In genomic region chr11:99068832-99069231, GRCh38 we compare ENCODE assay signal across 18 cellular contexts. TPM values are rescaled to one million over a fixed set of nuclear protein-coding genes. Genes with fewer than 3 reads are reported as not detected.
DNase-seq lines count a peak whose midpoint lies in the region; ATAC-seq, FAIRE-seq and TF ChIP-seq lines count a peak whose summit lies in the region.
"Had no signal": no experiment of that assay in that cellular context is flagged by ENCODE, and none has a peak within 500 bp of the region (broad histone marks: within the 10 kb centered on the region; RNA-seq: fewer than 3 reads in every experiment).

No MANE protein-coding gene starts in this region.

- no peaks in the 10 kb centered on the region for H3K9me3 ChIP-seq in keratinocyte (ENCODE audit: control insufficient read depth, low read depth, low read length)
- H3K9me3 ChIP-seq: suprapubic skin had no signal

- no peak for TF ChIP-seq CTCF in keratinocyte (optimal IDR thresholded peaks at IDR 0.05 in 1 of 3, IDR thresholded peaks at IDR 0.05 in 1 of 3, conservative IDR thresholded peaks at IDR 0.05 in 1 of 3; ENCODE audit: extremely low read depth in 1 of 3, insufficient read depth in 2 of 3, low read length in 3 of 3)

- H3K4me2 ChIP-seq in keratinocyte (ENCODE audit: control insufficient read depth, extremely low read depth, insufficient read depth, low read depth, low read length) = no peak overlapping the region

- no peaks in the 10 kb centered on the region for H3K27me3 ChIP-seq in keratinocyte (ENCODE audit: control insufficient read depth, extremely low read depth, insufficient read depth, low read length)
- H3K27me3 ChIP-seq: suprapubic skin had no signal

- FAIRE-seq in keratinocyte (lab: Jason Lieb, UNC) = peak; percentile 9
- FAIRE-seq: GM12892 had no signal

- H3K27ac ChIP-seq in keratinocyte (ENCODE audit: control insufficient read depth, insufficient read depth, low read length) = no peak overlapping the region
- H3K27ac ChIP-seq: suprapubic skin had no signal

- DNase-seq in OCI-M1 (lab: John Stamatoyannopoulos, UW) = peak; percentile 30
- DNase-seq in keratinocyte (ENCODE audit: low read depth, low spot score) = no peak
- DNase-seq in retina = no peak
- DNase-seq in AG08395 (ENCODE audit: low spot score) = no peak
- DNase-seq: activated CD4-positive, alpha-beta T cell treated with anti-CD3 and anti-CD28 coated beads for 48 hours; CD4-positive, CD25-positive, alpha-beta regulatory T cell; cerebellar nuclear complex; foreskin melanocyte; HCEC 1CT; mesenchymal stem cell; NCI-H2029 treated with DMSO at 0.1 percent for 48 hours; SHP77; stimulated activated CD4-positive, alpha-beta T cell treated with anti-CD3 and anti-CD28 coated beads, Interleukin-1b, Interleukin-23, amount 100 ng/mL, for 48 hours had no signal

- H2AFZ ChIP-seq in keratinocyte (ENCODE audit: control insufficient read depth, low read length) = no peak overlapping the region

- H3K9me1 ChIP-seq in keratinocyte (ENCODE audit: control insufficient read depth, extremely low read depth, insufficient read depth, low read length) = no peaks in the 10 kb centered on the region

- H3K36me3 ChIP-seq in keratinocyte (ENCODE audit: control insufficient read depth in 2 of 2, extremely low read depth in 1 of 2, insufficient read depth in 2 of 2, low read length in 2 of 2) = no peaks in the 10 kb centered on the region
- H3K36me3 ChIP-seq: suprapubic skin had no signal

- H3K4me3 ChIP-seq in keratinocyte (ENCODE audit: control insufficient read depth in 2 of 3, extremely low read depth in 1 of 3, insufficient read depth in 2 of 3, low read depth in 1 of 3, low read length in 3 of 3) = no peak overlapping the region
- H3K4me3 ChIP-seq: suprapubic skin had no signal

- no peak overlapping the region for H3K9ac ChIP-seq in keratinocyte (ENCODE audit: control insufficient read depth, extremely low read depth, insufficient read depth, low read length)

- no peaks in the 10 kb centered on the region for H3K79me2 ChIP-seq in keratinocyte (ENCODE audit: control insufficient read depth, insufficient read depth, low read length)

- ATAC-seq in GM21381 (IDR thresholded peaks at IDR 0.05; ENCODE audit: unreplicated experiment) (peak; percentile 42), HG03442 (IDR thresholded peaks at IDR 0.05; ENCODE audit: unreplicated experiment) (peak; percentile 48), GM19351 (IDR thresholded peaks at IDR 0.05; ENCODE audit: unreplicated experiment) (no peak)

- H4K20me1 ChIP-seq in keratinocyte (ENCODE audit: control insufficient read depth, extremely low read depth, insufficient read depth, low read length) = no peaks in the 10 kb centered on the region

- dilution Hi-C loops in keratinocyte (cut with MboI; ENCODE audit: extremely low pct_ligation_motif_present, low sequenced_read_pairs) = no loop called here

- no peaks in the 10 kb centered on the region for H3K4me1 ChIP-seq in keratinocyte (ENCODE audit: control insufficient read depth, extremely low read depth, insufficient read depth, low read length)

RNA-seq across cellular contexts. Expression of gene CNTN5, which starts 48.1 kb away (rescaled TPM):
- polyA plus RNA-seq in keratinocyte = not detected in 3 replicates
- polyA plus RNA-seq in keratinocyte (2011; ENCODE audit: low read depth) = not detected
- polyA plus RNA-seq in keratinocyte (2011; cell fraction: cytosol; rRNA removed) = not detected in 2 replicates
- polyA plus RNA-seq in keratinocyte (2011; cell fraction: nucleus; rRNA removed) = 0.10 TPM in 1 of 2 replicates, not detected in the other
- polyA plus RNA-seq in keratinocyte (2012; ENCODE audit: low replicate concordance) = not detected in 2 replicates
- polyA minus RNA-seq in keratinocyte = not detected in 3 replicates
- polyA minus RNA-seq in keratinocyte (2011; cell fraction: cytosol; rRNA and poly(A)+ RNA removed) = not detected
- polyA minus RNA-seq in keratinocyte (2011; cell fraction: nucleus; rRNA and poly(A)+ RNA removed) = not detected in 2 replicates
- polyA plus RNA-seq: CD4-positive, CD25-positive, alpha-beta regulatory T cell had no signal
